Comparison of ENCODE assay signal across 8 cellular contexts in genomic region chr4:75723117-75723801, GRCh38. TPM values are rescaled to one million over a fixed set of nuclear protein-coding genes. Genes with fewer than 3 reads are reported as not detected.
DNase-seq lines count a peak whose midpoint lies in the region; ATAC-seq, FAIRE-seq and TF ChIP-seq lines count a peak whose summit lies in the region.

No MANE protein-coding gene starts in this region.

- peak overlapping the region; percentile 98 for H3K4me3 ChIP-seq in bronchial epithelial cell (ENCODE audit: low read depth, low read length)

- DNase-seq in NCI-H146 treated with DMSO at 0.1 percent for 48 hours (lab: John Stamatoyannopoulos, UW; ENCODE audit: unreplicated experiment) (peak; percentile 31), bronchial epithelial cell (ENCODE audit: low read depth) (peak; percentile 84), memory B cell (ENCODE audit: low spot score in 2 of 2) (no peak), type B pancreatic cell (ENCODE audit: extremely low spot score, unreplicated experiment) (no peak)

- TF ChIP-seq CTCF in bronchial epithelial cell (IDR thresholded peaks at IDR 0.05; ENCODE audit: insufficient read depth, low read length, severe bottlenecking) (no peak), type B pancreatic cell (conservative IDR thresholded peaks at IDR 0.05) (no peak)

- H3K4me1 ChIP-seq in ES-I3 (ENCODE audit: insufficient read depth, low read length), result peaks cover 9% of the 10 kb centered on the region; the same call in 1 of the 2 replicates

- H3K4me3 Mint-ChIP-seq in memory B cell (peak overlapping the region; percentile 90), type B pancreatic cell (peak overlapping the region; percentile 100)

- no peak for ATAC-seq in memory B cell (ENCODE audit: low read depth)
- no peak for ATAC-seq in HG02798 (IDR thresholded peaks at IDR 0.05; ENCODE audit: poor library complexity, unreplicated experiment)
- ATAC-seq in GM18520 (IDR thresholded peaks at IDR 0.05; ENCODE audit: unreplicated experiment), result no peak
- no peak for ATAC-seq in HG02588 (IDR thresholded peaks at IDR 0.05; ENCODE audit: unreplicated experiment)

- FAIRE-seq in bronchial epithelial cell (lab: Jason Lieb, UNC), result no peak

- no peaks in the 10 kb centered on the region for H3K9me3 ChIP-seq in ES-I3 (ENCODE audit: control insufficient read depth, insufficient read depth, low read length)

- H3K9me3 Mint-ChIP-seq in memory B cell, result no peaks in the 10 kb centered on the region
- no peaks in the 10 kb centered on the region for H3K9me3 Mint-ChIP-seq in type B pancreatic cell

- no peaks in the 10 kb centered on the region for H3K27me3 Mint-ChIP-seq in memory B cell
- no peaks in the 10 kb centered on the region for H3K27me3 Mint-ChIP-seq in type B pancreatic cell

- H3K36me3 ChIP-seq in ES-I3 (ENCODE audit: insufficient read depth, low read length) (no peaks in the 10 kb centered on the region), bronchial epithelial cell (ENCODE audit: control insufficient read depth, insufficient read depth, low read length) (no peaks in the 10 kb centered on the region)

- H3K27ac Mint-ChIP-seq in memory B cell, result peak overlapping the region; percentile 95
- peak overlapping the region; percentile 100 for H3K27ac Mint-ChIP-seq in type B pancreatic cell

- H3K4me1 Mint-ChIP-seq in memory B cell (peaks cover 21% of the 10 kb centered on the region), type B pancreatic cell (ENCODE audit: unreplicated experiment) (peaks cover 39% of the 10 kb centered on the region)

- H3K9ac ChIP-seq in ES-I3 (ENCODE audit: low read depth, low read length), result peak overlapping the region; percentile 96

- no peaks in the 10 kb centered on the region for H3K27me3 ChIP-seq in bronchial epithelial cell (ENCODE audit: control insufficient read depth, insufficient read depth, low read length)

- H3K36me3 Mint-ChIP-seq in memory B cell, result peaks cover 3% of the 10 kb centered on the region
- peaks cover 6% of the 10 kb centered on the region for H3K36me3 Mint-ChIP-seq in type B pancreatic cell

RNA-seq across cellular contexts. Expression of gene USO1, which starts 1.1 kb away (rescaled TPM):
- 74.6 and 89.5 TPM in 2 replicates for total RNA-seq in bronchial epithelial cell
- total RNA-seq in type B pancreatic cell (ENCODE audit: low replicate concordance), result 55.4 and 63.7 TPM in 2 replicates

RNA-seq across cellular contexts. Expression of gene G3BP2, which starts 50.0 kb away (rescaled TPM):
- total RNA-seq in bronchial epithelial cell, result 190 and 204 TPM in 2 replicates
- total RNA-seq in type B pancreatic cell (ENCODE audit: low replicate concordance), result 129 and 133 TPM in 2 replicates

Comparison
In these comparisons a context has a peak if more than half of its experiments do, and no peak if none do; other contexts are left out.
1. DNase-seq: peak in NCI-H146 treated with DMSO at 0.1 percent for 48 hours (single experiment) and bronchial epithelial cell (single experiment); none in memory B cell (0 of 2) and type B pancreatic cell (single experiment).